Comparison of ENCODE assay signal across 17 cellular contexts in the genomic region with DNA sequence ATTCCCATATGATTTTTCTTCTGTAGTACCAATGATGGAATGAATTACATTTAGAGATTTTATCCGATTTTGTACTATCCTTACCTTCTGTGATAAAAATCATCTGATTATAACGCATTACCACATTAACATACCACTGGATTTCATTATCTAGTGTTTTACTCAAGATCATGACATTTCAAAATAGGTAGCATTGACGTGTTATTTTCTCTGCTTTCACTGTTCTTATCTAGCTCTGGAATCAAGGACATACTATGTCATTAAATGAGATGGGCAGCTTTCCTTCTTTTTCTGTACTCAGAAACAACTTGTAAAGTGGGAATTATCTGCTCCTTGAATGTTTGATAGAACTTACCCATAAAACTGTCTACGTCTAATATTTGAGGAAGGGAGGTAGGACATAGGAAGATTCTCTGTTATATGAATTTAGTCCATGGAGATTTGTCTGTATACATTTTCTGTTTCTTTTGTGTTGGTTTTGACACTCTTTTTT.
DNase-seq lines count a peak whose midpoint lies in the region; TF ChIP-seq lines count a peak whose summit lies in the region.
"Had no signal": no experiment of that assay in that cellular context is flagged by ENCODE, and none has a peak within 500 bp of the region (broad histone marks: within the 10 kb centered on the region; RNA-seq: fewer than 3 reads in every experiment).

No MANE protein-coding gene starts in this region.

- H3K36me3 ChIP-seq in OCI-LY7 (ENCODE audit: insufficient read depth, low read length): no peaks in the 10 kb centered on the region
- no peaks in the 10 kb centered on the region for H3K36me3 ChIP-seq in neural progenitor cell
- H3K36me3 ChIP-seq: BLaER1 had no signal

- H3K79me2 ChIP-seq in OCI-LY7 (ENCODE audit: insufficient read depth, low read depth, low read length): no peaks in the 10 kb centered on the region
- no peaks in the 10 kb centered on the region for H3K79me2 ChIP-seq in neural progenitor cell (ENCODE audit: low read depth)

- H3K9me3 ChIP-seq in OCI-LY7 (ENCODE audit: low read length) (no peaks in the 10 kb centered on the region), neural progenitor cell (ENCODE audit: low read depth) (no peaks in the 10 kb centered on the region)
- H3K9me3 ChIP-seq: BLaER1 had no signal

- no peaks in the 10 kb centered on the region for H3K4me1 ChIP-seq in OCI-LY7 (ENCODE audit: insufficient read depth, low read length, poor library complexity, severe bottlenecking)
- no peaks in the 10 kb centered on the region for H3K4me1 ChIP-seq in neural progenitor cell
- H3K4me1 ChIP-seq: BLaER1 had no signal

- H3K4me2 ChIP-seq in OCI-LY7 (ENCODE audit: low read length) (no peak overlapping the region), neural progenitor cell (no peak overlapping the region)
- H3K4me2 ChIP-seq: BLaER1, GM23338 had no signal

- H3K4me3 Mint-ChIP-seq in mesothelial cell of epicardium: no peak overlapping the region
- no peak overlapping the region for H3K4me3 Mint-ChIP-seq in neural progenitor cell
- H3K4me3 Mint-ChIP-seq: B cell; CD14-positive monocyte; CD4-positive, alpha-beta T cell; CD8-positive, alpha-beta memory T cell; GM23338; H9 had no signal

- H3K9ac ChIP-seq in neural progenitor cell: no peak overlapping the region
- H3K9ac ChIP-seq: BLaER1 had no signal

- POLR2A ChIA-PET in OCI-LY7 (lab: Charles Lee): no interaction called here

- H3K4me3 ChIP-seq in LNCaP clone FGC (ENCODE audit: low read depth, low read length) (no peak overlapping the region), OCI-LY7 (ENCODE audit: low read depth, low read length, poor library complexity, severe bottlenecking) (no peak overlapping the region), neural progenitor cell (no peak overlapping the region)
- H3K4me3 ChIP-seq: BLaER1, GM23338 had no signal

- no peak overlapping the region for H2AFZ ChIP-seq in OCI-LY7 (ENCODE audit: low read length)
- no peak overlapping the region for H2AFZ ChIP-seq in neural progenitor cell (replicated peaks)
- H2AFZ ChIP-seq: GM23338 had no signal

- DNase-seq in LNCaP clone FGC (ENCODE audit: low read depth): peak; percentile 84
- DNase-seq in mesothelial cell of epicardium (ENCODE audit: low spot score in 2 of 2, unreplicated experiment in 2 of 2): no peak
- DNase-seq in NCI-H1436 (lab: John Stamatoyannopoulos, UW): no peak
- DNase-seq in OCI-LY7 (ENCODE audit: low spot score): no peak
- DNase-seq in neural progenitor cell (ENCODE audit: low spot score): no peak
- DNase-seq: 8988T; CD4-positive, alpha-beta T cell; CD8-positive, alpha-beta memory T cell; DMS53; DMS79 treated with DMSO at 0.1 percent for 48 hours; GF-D8; H9 had no signal

- H3K27ac Mint-ChIP-seq in mesothelial cell of epicardium: peak overlapping the region; percentile 28
- H3K27ac Mint-ChIP-seq in neural progenitor cell: no peak overlapping the region
- H3K27ac Mint-ChIP-seq: B cell; CD14-positive monocyte; CD4-positive, alpha-beta T cell; CD8-positive, alpha-beta memory T cell; GM23338; H9 had no signal

- H4K20me1 ChIP-seq in OCI-LY7 (ENCODE audit: insufficient read depth, low read length) (no peaks in the 10 kb centered on the region), neural progenitor cell (ENCODE audit: low read depth) (no peaks in the 10 kb centered on the region)
- H4K20me1 ChIP-seq: BLaER1 had no signal

- H3K27ac ChIP-seq in C4-2B: peak overlapping the region; percentile 67; the same call in 1 of the 2 replicates
- H3K27ac ChIP-seq in OCI-LY7 (ENCODE audit: low read depth, low read length, poor library complexity, severe bottlenecking): no peak overlapping the region
- no peak overlapping the region for H3K27ac ChIP-seq in neural progenitor cell
- H3K27ac ChIP-seq: BLaER1 had no signal

- H3K27me3 Mint-ChIP-seq in mesothelial cell of epicardium (ENCODE audit: low read depth) (no peaks in the 10 kb centered on the region), neural progenitor cell (ENCODE audit: insufficient read depth, low read depth) (no peaks in the 10 kb centered on the region)

- H3K9me3 Mint-ChIP-seq in mesothelial cell of epicardium (peaks cover 9% of the 10 kb centered on the region), neural progenitor cell (no peaks in the 10 kb centered on the region)
- H3K9me3 Mint-ChIP-seq: CD4-positive, alpha-beta T cell; GM23338; H9 had no signal

- H3K9me2 ChIP-seq in OCI-LY7 (ENCODE audit: insufficient read depth, low read length): no peaks in the 10 kb centered on the region

- TF ChIP-seq CTCF in C4-2B (conservative IDR thresholded peaks at IDR 0.05): no peak
- no peak for TF ChIP-seq CTCF in LNCaP clone FGC (IDR thresholded peaks at IDR 0.05; ENCODE audit: control insufficient read depth, extremely low read depth, insufficient read depth)
- no peak for TF ChIP-seq CTCF in mesothelial cell of epicardium (IDR thresholded peaks at IDR 0.05; ENCODE audit: unreplicated experiment)
- TF ChIP-seq CTCF in OCI-LY7 (conservative IDR thresholded peaks at IDR 0.05; ENCODE audit: low read length): no peak
- no peak for TF ChIP-seq CTCF in neural progenitor cell (IDR thresholded peaks at IDR 0.05)

- H3K27me3 ChIP-seq in neural progenitor cell: peaks cover 8% of the 10 kb centered on the region
- H3K27me3 ChIP-seq: BLaER1 had no signal

- no peaks in the 10 kb centered on the region for H3F3A ChIP-seq in neural progenitor cell (ENCODE audit: low read depth)

- intact Hi-C loops in OCI-LY7 (cut with micrococcal nuclease; ENCODE audit: unreplicated experiment): no loop called here

- CTCF ChIA-PET in OCI-LY7 (lab: Charles Lee; ENCODE audit: unreplicated experiment): no interaction called here

- peaks cover 52% of the 10 kb centered on the region for H3K4me1 Mint-ChIP-seq in mesothelial cell of epicardium
- H3K4me1 Mint-ChIP-seq in neural progenitor cell: peaks cover 28% of the 10 kb centered on the region
- H3K4me1 Mint-ChIP-seq: B cell; CD14-positive monocyte; CD8-positive, alpha-beta memory T cell had no signal

- BruUV-seq in OCI-LY7 (replicated peaks; lab: Mats Ljungman, UMichigan): no TSS peak

- peaks cover 6% of the 10 kb centered on the region for H3K36me3 Mint-ChIP-seq in mesothelial cell of epicardium
- no peaks in the 10 kb centered on the region for H3K36me3 Mint-ChIP-seq in neural progenitor cell
- H3K36me3 Mint-ChIP-seq: CD14-positive monocyte; CD8-positive, alpha-beta memory T cell had no signal
